In genomic region chr5:181217111-181217804, GRCh38 we compare ENCODE assay signal across 8 cellular contexts. TPM values are rescaled to one million over a fixed set of nuclear protein-coding genes. Genes with fewer than 3 reads are reported as not detected.
A peak's percentile ranks its signal among the peaks of the same experiment; 100 is the strongest.
DNase-seq lines count a peak whose midpoint lies in the region; ATAC-seq and TF ChIP-seq lines count a peak whose summit lies in the region.

No MANE protein-coding gene starts in this region.

- H3K4me3 ChIP-seq in epithelial cell of proximal tubule (ENCODE audit: low read depth, low read length) (peak overlapping the region; percentile 54), urinary bladder (ENCODE audit: low read depth, low read length) (peak overlapping the region; percentile 38)

- H3K4me3 Mint-ChIP-seq in natural killer cell treated with Interleukin-12 subunit alpha and Interleukin-12 subunit beta and Interleukin-15 and Interleukin-18, amount 100 ng/mL, for 72 hours: peak overlapping the region; percentile 93

- under 1% methylated on average over 46 of the region's 46 CpGs for WGBS in urinary bladder

- peaks cover 48 to 49% of the 10 kb centered on the region in 2 donors for H3K4me1 Mint-ChIP-seq in natural killer cell treated with Interleukin-12 subunit alpha and Interleukin-12 subunit beta and Interleukin-15 and Interleukin-18, amount 100 ng/mL, for 72 hours (ENCODE audit: low read depth in 2 of 2)

- H3K27me3 Mint-ChIP-seq in natural killer cell treated with Interleukin-12 subunit alpha and Interleukin-12 subunit beta and Interleukin-15 and Interleukin-18, amount 100 ng/mL, for 72 hours: peaks cover 0 to 3% of the 10 kb centered on the region in 2 donors

- no peaks in the 10 kb centered on the region for H3K4me1 ChIP-seq in urinary bladder (ENCODE audit: insufficient read depth)

- no peaks in the 10 kb centered on the region for H3K36me3 ChIP-seq in urinary bladder (ENCODE audit: insufficient read depth)

- H3K27ac ChIP-seq in urinary bladder (ENCODE audit: low read depth): no peak overlapping the region

- H3K36me3 Mint-ChIP-seq in natural killer cell treated with Interleukin-12 subunit alpha and Interleukin-12 subunit beta and Interleukin-15 and Interleukin-18, amount 100 ng/mL, for 72 hours: no peaks in the 10 kb centered on the region

- TF ChIP-seq CTCF in GM12872 (IDR thresholded peaks at IDR 0.05; ENCODE audit: insufficient read depth, low read depth, low read length) (peak; percentile 41), epithelial cell of proximal tubule (conservative IDR thresholded peaks at IDR 0.05; ENCODE audit: low read depth, low read length) (peak; percentile 19)

- peak; percentile 22 for ATAC-seq in HG03378 (IDR thresholded peaks at IDR 0.05; ENCODE audit: unreplicated experiment)
- ATAC-seq in natural killer cell treated with Interleukin-12 subunit alpha and Interleukin-12 subunit beta and Interleukin-15 and Interleukin-18, amount 100 ng/mL, for 72 hours: peak; percentile 11 to 21

- peak overlapping the region; percentile 93 to 98 for H3K27ac Mint-ChIP-seq in natural killer cell treated with Interleukin-12 subunit alpha and Interleukin-12 subunit beta and Interleukin-15 and Interleukin-18, amount 100 ng/mL, for 72 hours

- no peaks in the 10 kb centered on the region for H3K9me3 Mint-ChIP-seq in natural killer cell treated with Interleukin-12 subunit alpha and Interleukin-12 subunit beta and Interleukin-15 and Interleukin-18, amount 100 ng/mL, for 72 hours

- peak; percentile 63 for DNase-seq in activated CD4-positive, alpha-beta T cell treated with anti-CD3 and anti-CD28 coated beads, Interleukin-2, amount 50 U/mL, for 1 hour
- DNase-seq in epithelial cell of proximal tubule (ENCODE audit: low read depth): no peak
- DNase-seq in natural killer cell treated with Interleukin-12 subunit alpha and Interleukin-12 subunit beta and Interleukin-15 and Interleukin-18, amount 100 ng/mL, for 72 hours (ENCODE audit: low spot score): no peak
- no peak for DNase-seq in cerebellar nuclear complex (lab: John Stamatoyannopoulos, UW)
- DNase-seq in SKM-1 treated with dmso at 0.1 percent for 144 hours (lab: John Stamatoyannopoulos, UW; ENCODE audit: unreplicated experiment): no peak

RNA-seq across cellular contexts. Expression of gene TRIM41, which starts 5.8 kb away (rescaled TPM):
- 10.6 and 12.4 TPM in 2 replicates for total RNA-seq in epithelial cell of proximal tubule
- total RNA-seq in natural killer cell treated with Interleukin-12 subunit alpha and Interleukin-12 subunit beta and Interleukin-15 and Interleukin-18, amount 100 ng/mL, for 72 hours: 10 to 100 TPM; 29.5 to 50.6 TPM
- 8.8 TPM for total RNA-seq in urinary bladder
- 20.6 TPM for polyA plus RNA-seq in urinary bladder

RNA-seq across cellular contexts. Expression of gene TRIM7, which starts 12.3 kb away (rescaled TPM):
- total RNA-seq in epithelial cell of proximal tubule: 2.7 and 14.6 TPM in 2 replicates
- 1 to 10 TPM in 1 of 2 donors, not detected in 1; 1.3 TPM for total RNA-seq in natural killer cell treated with Interleukin-12 subunit alpha and Interleukin-12 subunit beta and Interleukin-15 and Interleukin-18, amount 100 ng/mL, for 72 hours
- 1.2 TPM for total RNA-seq in urinary bladder
- 3.7 TPM for polyA plus RNA-seq in urinary bladder

RNA-seq across cellular contexts. Expression of gene RACK1, which starts 26.4 kb away (rescaled TPM):
- total RNA-seq in epithelial cell of proximal tubule (2,747 and 3,067 TPM in 2 replicates), urinary bladder (2,993 TPM)
- total RNA-seq in natural killer cell treated with Interleukin-12 subunit alpha and Interleukin-12 subunit beta and Interleukin-15 and Interleukin-18, amount 100 ng/mL, for 72 hours: 1,000 to 10,000 TPM; 1,525 to 1,671 TPM
- 2,408 TPM for polyA plus RNA-seq in urinary bladder

RNA-seq across cellular contexts. Expression of gene TRIM52, which starts 43.7 kb away (rescaled TPM):
- total RNA-seq in epithelial cell of proximal tubule: 1.6 and 3.5 TPM in 2 replicates
- total RNA-seq in natural killer cell treated with Interleukin-12 subunit alpha and Interleukin-12 subunit beta and Interleukin-15 and Interleukin-18, amount 100 ng/mL, for 72 hours: 10 to 100 TPM; 22.3 to 33.2 TPM
- total RNA-seq in urinary bladder: 14.1 TPM
- 13.8 TPM for polyA plus RNA-seq in urinary bladder
